In the genomic region with DNA sequence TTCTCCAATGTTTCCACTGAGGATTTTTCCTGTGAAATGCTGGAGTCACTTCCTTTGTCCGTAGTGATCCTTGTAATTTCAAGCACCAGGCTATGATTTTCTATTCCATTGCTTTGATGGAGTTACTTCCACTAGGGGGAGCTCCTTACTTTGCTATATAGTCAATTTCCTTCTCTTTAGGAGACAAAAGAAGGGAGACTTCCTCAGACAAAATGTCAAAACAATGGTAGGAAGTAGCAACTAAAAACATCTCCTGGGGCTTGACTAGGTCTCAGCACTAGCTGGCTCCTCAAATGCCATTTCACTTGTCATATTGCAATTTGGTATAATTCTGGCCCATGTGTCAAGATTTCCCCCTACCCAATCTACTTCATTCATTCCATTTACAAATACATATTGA, we compare ENCODE assay signal across 8 cellular contexts. TPM values are rescaled to one million over a fixed set of nuclear protein-coding genes. Genes with fewer than 3 reads are reported as not detected.
DNase-seq lines count a peak whose midpoint lies in the region; ATAC-seq and TF ChIP-seq lines count a peak whose summit lies in the region.

No MANE protein-coding gene starts in this region.

- intact Hi-C loops in left cardiac atrium (cut with DNase I): loop anchor here (2.0 to 10.0 kb wide), 4 partner anchors 127 to 220 kb away; a partner anchor contains a TSS

- peak; percentile 21; the same call in 1 of the 2 replicates for TF ChIP-seq CTCF in GM12874 (IDR thresholded peaks at IDR 0.05; ENCODE audit: insufficient read depth, low read depth, low read length)
- TF ChIP-seq CTCF in VCaP (conservative IDR thresholded peaks at IDR 0.05): peak; percentile 51
- peak in 1 of 3 donors; percentile 23 for TF ChIP-seq CTCF in omental fat pad (IDR thresholded peaks at IDR 0.05)

- DNase-seq in AG08395 (ENCODE audit: low spot score) (peak; percentile 67), NCI-H2029 treated with DMSO at 0.1 percent for 48 hours (lab: John Stamatoyannopoulos, UW) (peak; percentile 40), left cardiac atrium (no peak), smooth muscle cell of the brain vasculature (ENCODE audit: low read depth, low spot score) (peak; percentile 15), omental fat pad (ENCODE audit: low spot score) (no peak)

- no peak overlapping the region for H3K27ac ChIP-seq in VCaP

- ATAC-seq in left cardiac atrium (peak; percentile 35 to 55), HG03571 (IDR thresholded peaks at IDR 0.05; ENCODE audit: unreplicated experiment) (no peak), omental fat pad (ENCODE audit: low FRiP score) (no peak)

RNA-seq across cellular contexts. Expression of a gene that starts 24.1 kb away (rescaled TPM):
- total RNA-seq in left cardiac atrium (not detected), omental fat pad (under 1 TPM in 2 of 4 donors, not detected in 2; 0.37 to 0.72 TPM)

Comparison
In these comparisons a context has a peak if more than half of its experiments do, and no peak if none do; other contexts are left out.
1. DNase-seq: peak in AG08395 (single experiment), NCI-H2029 treated with DMSO at 0.1 percent for 48 hours (single experiment) and smooth muscle cell of the brain vasculature (single experiment); none in left cardiac atrium (single experiment) and omental fat pad (single experiment).
2. ATAC-seq: peak in left cardiac atrium (2 of 2); none in HG03571 (single experiment) and omental fat pad (single experiment).